In genomic region chr1:229420765-229421164, GRCh38 we compare ENCODE assay signal across 17 cellular contexts. TPM values are rescaled to one million over a fixed set of nuclear protein-coding genes. Genes with fewer than 3 reads are reported as not detected.
DNase-seq lines count a peak whose midpoint lies in the region; ATAC-seq, FAIRE-seq and TF ChIP-seq lines count a peak whose summit lies in the region.
"Had no signal": no experiment of that assay in that cellular context is flagged by ENCODE, and none has a peak within 500 bp of the region (broad histone marks: within the 10 kb centered on the region; RNA-seq: fewer than 3 reads in every experiment).

No MANE protein-coding gene starts in this region.

- TF ChIP-seq EP300 in HepG2 (IDR thresholded peaks at IDR 0.05; ENCODE audit: low read depth in 2 of 2, low read length in 2 of 2): no peak
- TF ChIP-seq EP300 in HepG2 (CRISPR knock-in tag; IDR thresholded peaks at IDR 0.05; ENCODE audit: borderline replicate concordance): no peak

- no TSS peak for BruUV-seq in HepG2 (replicated peaks; lab: Mats Ljungman, UMichigan)

- no peak overlapping the region for H3K4me3 Mint-ChIP-seq in CD8-positive, alpha-beta memory T cell
- H3K4me3 Mint-ChIP-seq: activated naive CD4-positive, alpha-beta T cell treated with anti-CD3 and anti-CD28 coated beads for 36 hours; T-cell had no signal

- peak; percentile 36 for FAIRE-seq in HepG2 (lab: Jason Lieb, UNC)
- FAIRE-seq in small intestine (lab: Jason Lieb, UNC): no peak

- H3K27me3 ChIP-seq in HepG2 (ENCODE audit: control insufficient read depth in 1 of 2, insufficient read depth in 2 of 2, low read length in 2 of 2) (peaks cover 0 to 7% of the 10 kb centered on the region in 2 experiments; a peak in 1 of 5 replicates), right lobe of liver (no peaks in the 10 kb centered on the region), small intestine (ENCODE audit: control insufficient read depth in 2 of 2, insufficient read depth in 2 of 2, low read length in 2 of 2) (no peaks in the 10 kb centered on the region)
- H3K27me3 ChIP-seq in CD8-positive, alpha-beta memory T cell (ENCODE audit: insufficient read depth, low read length, poor library complexity, severe bottlenecking): no peaks in the 10 kb centered on the region

- CTCF ChIA-PET in HepG2 (lab: Yijun Ruan, JAX; ENCODE audit: low intra/inter-chr PET ratio, low total read pairs): no interaction called here
- CTCF ChIA-PET in CD8-positive, alpha-beta memory T cell (lab: Charles Lee): no interaction called here

- H3K9me3 Mint-ChIP-seq in CD8-positive, alpha-beta memory T cell: peaks cover 4 to 18% (median 14%) of the 10 kb centered on the region in 5 donors

- H3K27me3 Mint-ChIP-seq in CD8-positive, alpha-beta memory T cell: peaks cover 16 to 44% of the 10 kb centered on the region in 2 donors

- no peaks in the 10 kb centered on the region for H3K4me1 ChIP-seq in HepG2 (ENCODE audit: insufficient read depth, low read length)
- H3K4me1 ChIP-seq in right lobe of liver: no peaks in the 10 kb centered on the region
- H3K4me1 ChIP-seq in small intestine (ENCODE audit: control insufficient read depth in 2 of 2, insufficient read depth in 1 of 2, low read depth in 1 of 2, low read length in 1 of 2): no peaks in the 10 kb centered on the region
- no peaks in the 10 kb centered on the region for H3K4me1 ChIP-seq in CD8-positive, alpha-beta memory T cell (ENCODE audit: insufficient read depth, low read length)
- H3K4me1 ChIP-seq: Caco-2, esophagus muscularis mucosa had no signal

- TF ChIP-seq CTCF in HepG2 (CRISPR knock-in tag; IDR thresholded peaks at IDR 0.05): peak; percentile 54
- no peak for TF ChIP-seq CTCF in right lobe of liver (IDR thresholded peaks at IDR 0.05)
- peak; percentile 19; the same call in 1 of the 2 replicates for TF ChIP-seq CTCF in LNCaP clone FGC (IDR thresholded peaks at IDR 0.05; ENCODE audit: control insufficient read depth, extremely low read depth, insufficient read depth)

- 22% methylated on average over 5 of the region's 7 CpGs for WGBS in HepG2 (ENCODE audit: low lambda C conversion rate)
- 73% methylated on average over 7 of the region's 7 CpGs for WGBS in right lobe of liver (ENCODE audit: insufficient coverage, low coverage, low lambda C conversion rate, missing lambda C conversion rate)
- WGBS in small intestine, 3 donors: 12 to 65% (median 41%) methylated on average over 7 of the region's 7 CpGs

- H3K4me1 Mint-ChIP-seq in CD8-positive, alpha-beta memory T cell: no peaks in the 10 kb centered on the region
- H3K4me1 Mint-ChIP-seq: T-cell had no signal

- no peaks in the 10 kb centered on the region for H3K9me3 ChIP-seq in HepG2 (ENCODE audit: low read length)
- peaks cover 0 to 3% (median 0%) of the 10 kb centered on the region in 4 donors for H3K9me3 ChIP-seq in right lobe of liver
- H3K9me3 ChIP-seq in small intestine (ENCODE audit: control insufficient read depth, low read depth): no peaks in the 10 kb centered on the region
- no peaks in the 10 kb centered on the region for H3K9me3 ChIP-seq in CD8-positive, alpha-beta memory T cell (ENCODE audit: low read length)
- H3K9me3 ChIP-seq: Caco-2 had no signal

- intact Hi-C loops in HepG2 (cut with micrococcal nuclease; ENCODE audit: unreplicated experiment) (no loop called here), right lobe of liver (cut with DNase I) (no loop called here)

- no peak overlapping the region for H2AFZ ChIP-seq in HepG2 (ENCODE audit: low read length)
- H2AFZ ChIP-seq: GM23248 had no signal

- no peaks in the 10 kb centered on the region for H3K79me2 ChIP-seq in HepG2 (ENCODE audit: insufficient read depth, low read length)

- TF ChIP-seq POLR2A in HepG2 (IDR thresholded peaks at IDR 0.05; ENCODE audit: insufficient read depth in 1 of 2, low read depth in 2 of 2, low read length in 2 of 2): no peak
- TF ChIP-seq POLR2A in right lobe of liver (IDR thresholded peaks at IDR 0.05): no peak

- H3K36me3 ChIP-seq in HepG2 (replicated peaks in 1 of 2; ENCODE audit: control insufficient read depth in 1 of 2, insufficient read depth in 2 of 2, low read length in 2 of 2): no peaks in the 10 kb centered on the region
- no peaks in the 10 kb centered on the region for H3K36me3 ChIP-seq in right lobe of liver
- H3K36me3 ChIP-seq in small intestine (ENCODE audit: control insufficient read depth in 2 of 2, insufficient read depth in 2 of 2, low read length in 2 of 2): no peaks in the 10 kb centered on the region
- no peaks in the 10 kb centered on the region for H3K36me3 ChIP-seq in CD8-positive, alpha-beta memory T cell (ENCODE audit: insufficient read depth, low read length)
- H3K36me3 ChIP-seq: esophagus muscularis mucosa had no signal

- H3K9ac ChIP-seq in HepG2 (ENCODE audit: insufficient read depth, low read depth, low read length): no peak overlapping the region
- H3K9ac ChIP-seq: GM23248 had no signal

- H3K27ac ChIP-seq in HepG2 (ENCODE audit: extremely low read length, insufficient read depth, low read length) (no peak overlapping the region), right lobe of liver (no peak overlapping the region), small intestine (ENCODE audit: low read depth in 1 of 2, low read length in 1 of 2) (no peak overlapping the region)
- no peak overlapping the region for H3K27ac ChIP-seq in CD8-positive, alpha-beta memory T cell (ENCODE audit: low read depth, low read length)
- H3K27ac ChIP-seq: esophagus muscularis mucosa, GM23248 had no signal

- H3K27ac Mint-ChIP-seq in CD8-positive, alpha-beta memory T cell: no peak overlapping the region
- H3K27ac Mint-ChIP-seq: activated naive CD4-positive, alpha-beta T cell treated with anti-CD3 and anti-CD28 coated beads for 36 hours; T-cell had no signal

- no peak overlapping the region for H3K4me2 ChIP-seq in HepG2 (ENCODE audit: low read depth, low read length)

- in situ Hi-C loops in HepG2 (cut with HindIII; ENCODE audit: extremely low pct_ligation_motif_present, low pct_unique_long_range_greater_than_20kb): no loop called here

- no peak for TF ChIP-seq RAD21 in HepG2 (CRISPR knock-in tag; IDR thresholded peaks at IDR 0.05)

- ATAC-seq in HepG2 (peak; percentile 79), right lobe of liver (no peak)
- ATAC-seq: activated CD4-positive, CD25-positive, alpha-beta regulatory T cell treated with anti-CD3 and anti-CD28 coated beads, Interleukin-2, amount 50 U/mL, for 24 hours; T-cell had no signal

- H3K4me3 ChIP-seq in HepG2 (replicated peaks in 1 of 3; ENCODE audit: insufficient read depth in 1 of 3, low read depth in 2 of 3, low read length in 3 of 3) (no peak overlapping the region), right lobe of liver (no peak overlapping the region), LNCaP clone FGC (ENCODE audit: low read depth, low read length) (no peak overlapping the region), small intestine (ENCODE audit: low read depth in 1 of 2, low read length in 2 of 2) (no peak overlapping the region)
- H3K4me3 ChIP-seq in CD8-positive, alpha-beta memory T cell (ENCODE audit: low read length): no peak overlapping the region
- H3K4me3 ChIP-seq: esophagus muscularis mucosa, GM23248 had no signal

- POLR2A ChIA-PET in HepG2 (lab: Yijun Ruan, JAX): interaction anchor here (1.0 kb wide), 1 partner anchor 12 kb away, joined by 3 read pairs; no protein-coding TSS in a partner anchor
- POLR2A ChIA-PET in CD8-positive, alpha-beta memory T cell (lab: Charles Lee): no interaction called here

- H4K20me1 ChIP-seq in HepG2 (ENCODE audit: insufficient read depth, low read length): no peaks in the 10 kb centered on the region

- no peak for DNase-seq in HepG2 (ENCODE audit: low spot score)
- DNase-seq in right lobe of liver: no peak
- DNase-seq in LNCaP clone FGC (ENCODE audit: low read depth): no peak
- peak; percentile 58 for DNase-seq in RPMI8226
- DNase-seq in small intestine: peak; percentile 61
- no peak for DNase-seq in NCI-H1092 treated with DMSO at 0.1 percent for 48 hours (lab: John Stamatoyannopoulos, UW)
- no peak for DNase-seq in CD8-positive, alpha-beta memory T cell
- DNase-seq in NCI-H345 (lab: John Stamatoyannopoulos, UW): no peak
- DNase-seq: activated naive CD4-positive, alpha-beta T cell treated with anti-CD3 and anti-CD28 coated beads for 36 hours; dermis blood vessel endothelial cell; GM23248; mesenchymal stem cell; T-cell had no signal

- peaks cover 0 to 5% (median 1%) of the 10 kb centered on the region in 3 donors for H3K36me3 Mint-ChIP-seq in CD8-positive, alpha-beta memory T cell

RNA-seq across cellular contexts. Expression of gene ACTA1, which starts 13.1 kb away (rescaled TPM):
- 5.2 and 5.9 TPM in 2 replicates for total RNA-seq in HepG2 (2016; rRNA removed; fragmentation: Illumina TruSeq; extraction: Trizol)
- total RNA-seq in HepG2 (2016; cell fraction: cytosol; rRNA removed; fragmentation: Illumina TruSeq; extraction: Trizol; ENCODE audit: low read depth): 5.1 and 5.2 TPM in 2 replicates
- 5.5 TPM in 2 replicates for total RNA-seq in HepG2 (2016; cell fraction: insoluble cytoplasmic fraction; rRNA removed; fragmentation: Illumina TruSeq; extraction: Trizol)
- total RNA-seq in HepG2 (2016; cell fraction: membrane; rRNA removed; fragmentation: Illumina TruSeq; extraction: Trizol): 5.3 and 6.0 TPM in 2 replicates
- 3.9 and 5.9 TPM in 2 replicates for total RNA-seq in HepG2 (2016; cell fraction: nucleus; rRNA removed; fragmentation: Illumina TruSeq; extraction: Trizol)
- 1.4 and 3.0 TPM in 2 replicates for polyA plus RNA-seq in HepG2 (2011; rRNA removed)
- 1.6 and 1.8 TPM in 2 replicates for polyA plus RNA-seq in HepG2 (2011; cell fraction: cytosol; rRNA removed)
- polyA plus RNA-seq in HepG2 (2011; cell fraction: nucleus; rRNA removed): 3.8 and 5.9 TPM in 2 replicates
- polyA plus RNA-seq in HepG2 (2012): 0.86 and 1.1 TPM in 2 replicates
- 11.4 and 12.1 TPM in 2 replicates for polyA plus RNA-seq in HepG2 (2016; cell fraction: cytosol; fragmentation: Illumina TruSeq; extraction: Trizol; ENCODE audit: low read depth)
- 11.6 and 13.4 TPM in 2 replicates for polyA plus RNA-seq in HepG2 (2016; cell fraction: insoluble cytoplasmic fraction; fragmentation: Illumina TruSeq; extraction: Trizol; ENCODE audit: low read depth)
- 11.0 and 11.7 TPM in 2 replicates for polyA plus RNA-seq in HepG2 (2016; cell fraction: membrane; fragmentation: Illumina TruSeq; extraction: Trizol; ENCODE audit: low read depth)
- polyA plus RNA-seq in HepG2 (2016; cell fraction: nucleus; fragmentation: Illumina TruSeq; extraction: Trizol; ENCODE audit: insufficient read depth, low read depth): 15.3 and 15.9 TPM in 2 replicates
- polyA minus RNA-seq in HepG2 (2011; rRNA and poly(A)+ RNA removed; ENCODE audit: low replicate concordance): 1.9 TPM in 1 of 2 replicates, not detected in the other
- 0.79 and 3.4 TPM in 2 replicates for polyA minus RNA-seq in HepG2 (2011; cell fraction: cytosol; rRNA and poly(A)+ RNA removed)
- 0.39 and 0.99 TPM in 2 replicates for polyA minus RNA-seq in HepG2 (2011; cell fraction: nucleus; rRNA and poly(A)+ RNA removed)
- total RNA-seq in right lobe of liver: 10 to 100 TPM in 1 of 6 experiments, 1 to 10 TPM in 4, not detected in 1; 1.1 to 14.2 (median 1.3) TPM
- polyA plus RNA-seq in small intestine: 10 to 100 TPM in 2 of 3 donors, under 1 TPM in 1; 0.33 to 37.3 (median 25.7) TPM
- not detected for total RNA-seq in CD8-positive, alpha-beta memory T cell
- polyA plus RNA-seq in CD8-positive, alpha-beta memory T cell: not detected
- total RNA-seq: activated naive CD4-positive, alpha-beta T cell treated with anti-CD3 and anti-CD28 coated beads for 36 hours; subcutaneous adipose tissue had no signal
- polyA plus RNA-seq: GM23248 had no signal

Comparison
In these comparisons a context has a peak if more than half of its experiments do, and no peak if none do; other contexts are left out.
1. CTCF ChIP-seq: peak in HepG2 (single experiment) and LNCaP clone FGC (single experiment); none in right lobe of liver (0 of 4).
2. DNase-seq: peak in RPMI8226 (single experiment) and small intestine (single experiment); none in HepG2 (single experiment), right lobe of liver (0 of 3), LNCaP clone FGC (single experiment), NCI-H1092 treated with DMSO at 0.1 percent for 48 hours (single experiment), CD8-positive, alpha-beta memory T cell (0 of 5) and NCI-H345 (single experiment).